13 cellular contexts compared by ENCODE assay signal in genomic region chr2:73993799-73994543, GRCh38. TPM values are rescaled to one million over a fixed set of nuclear protein-coding genes. Genes with fewer than 3 reads are reported as not detected.
DNase-seq lines count a peak whose midpoint lies in the region; ATAC-seq lines count a peak whose summit lies in the region.
"Had no signal": no experiment of that assay in that cellular context is flagged by ENCODE, and none has a peak within 500 bp of the region (broad histone marks: within the 10 kb centered on the region; RNA-seq: fewer than 3 reads in every experiment).

No MANE protein-coding gene starts in this region.

- H3K36me3 Mint-ChIP-seq in activated T-cell treated with anti-CD3 and anti-CD28 coated beads, Interleukin-2, amount 50 U/mL, for 4 hours (ENCODE audit: insufficient read depth), result peaks cover 41% of the 10 kb centered on the region
- H3K36me3 Mint-ChIP-seq in IgD-negative memory B cell, result peaks cover 11% of the 10 kb centered on the region
- no peaks in the 10 kb centered on the region for H3K36me3 Mint-ChIP-seq in effector memory CD8-positive, alpha-beta T cell (ENCODE audit: insufficient read depth)
- H3K36me3 Mint-ChIP-seq in stimulated activated effector memory CD8-positive, alpha-beta T cell treated with anti-CD3 and anti-CD28 coated beads, Interleukin-12 subunit alpha, Interleukin-12 subunit beta, amount 100 ng/mL, for 72 hours, result peaks cover 40% of the 10 kb centered on the region

- peak overlapping the region; percentile 22 for H3K4me3 Mint-ChIP-seq in activated T-cell treated with anti-CD3 and anti-CD28 coated beads, Interleukin-2, amount 50 U/mL, for 4 hours
- H3K4me3 Mint-ChIP-seq in IgD-negative memory B cell, result peak overlapping the region in 1 of 4 donors; percentile 5
- no peak overlapping the region for H3K4me3 Mint-ChIP-seq in effector memory CD8-positive, alpha-beta T cell
- H3K4me3 Mint-ChIP-seq in stimulated activated effector memory CD8-positive, alpha-beta T cell treated with anti-CD3 and anti-CD28 coated beads, Interleukin-12 subunit alpha, Interleukin-12 subunit beta, amount 100 ng/mL, for 72 hours, result peak overlapping the region; percentile 4

- no peaks in the 10 kb centered on the region for H3K27me3 Mint-ChIP-seq in activated T-cell treated with anti-CD3 and anti-CD28 coated beads, Interleukin-2, amount 50 U/mL, for 4 hours (ENCODE audit: low read depth)
- no peaks in the 10 kb centered on the region for H3K27me3 Mint-ChIP-seq in IgD-negative memory B cell
- no peaks in the 10 kb centered on the region for H3K27me3 Mint-ChIP-seq in effector memory CD8-positive, alpha-beta T cell

- peak; percentile 27 to 32 for ATAC-seq in activated T-cell treated with anti-CD3 and anti-CD28 coated beads, Interleukin-2, amount 50 U/mL, for 4 hours
- no peak for ATAC-seq in effector memory CD8-positive, alpha-beta T cell (replicated peaks)
- ATAC-seq in stimulated activated effector memory CD8-positive, alpha-beta T cell treated with anti-CD3 and anti-CD28 coated beads, Interleukin-12 subunit alpha, Interleukin-12 subunit beta, amount 100 ng/mL, for 72 hours, result peak; percentile 67
- ATAC-seq in GM21786 (IDR thresholded peaks at IDR 0.05; ENCODE audit: unreplicated experiment), result no peak

- peak overlapping the region in 2 of 3 donors; percentile 11 to 64 for H3K27ac Mint-ChIP-seq in IgD-negative memory B cell
- peak overlapping the region; percentile 13 to 80 for H3K27ac Mint-ChIP-seq in effector memory CD8-positive, alpha-beta T cell
- H3K27ac Mint-ChIP-seq in stimulated activated effector memory CD8-positive, alpha-beta T cell treated with anti-CD3 and anti-CD28 coated beads, Interleukin-12 subunit alpha, Interleukin-12 subunit beta, amount 100 ng/mL, for 72 hours, result no peak overlapping the region

- peaks cover 78% of the 10 kb centered on the region for H3K4me1 Mint-ChIP-seq in activated T-cell treated with anti-CD3 and anti-CD28 coated beads, Interleukin-2, amount 50 U/mL, for 4 hours (ENCODE audit: low read depth)
- H3K4me1 Mint-ChIP-seq in IgD-negative memory B cell, result peaks cover 44 to 53% (median 47%) of the 10 kb centered on the region in 3 donors
- peaks cover 45 to 60% of the 10 kb centered on the region in 2 donors for H3K4me1 Mint-ChIP-seq in effector memory CD8-positive, alpha-beta T cell (ENCODE audit: low read depth in 2 of 2)
- peaks cover 70% of the 10 kb centered on the region for H3K4me1 Mint-ChIP-seq in stimulated activated effector memory CD8-positive, alpha-beta T cell treated with anti-CD3 and anti-CD28 coated beads, Interleukin-12 subunit alpha, Interleukin-12 subunit beta, amount 100 ng/mL, for 72 hours

- peaks cover 5% of the 10 kb centered on the region for H3K9me3 Mint-ChIP-seq in activated T-cell treated with anti-CD3 and anti-CD28 coated beads, Interleukin-2, amount 50 U/mL, for 4 hours
- peaks cover 0 to 2% (median 0%) of the 10 kb centered on the region in 3 donors for H3K9me3 Mint-ChIP-seq in IgD-negative memory B cell
- no peaks in the 10 kb centered on the region for H3K9me3 Mint-ChIP-seq in effector memory CD8-positive, alpha-beta T cell
- peaks cover 5% of the 10 kb centered on the region for H3K9me3 Mint-ChIP-seq in stimulated activated effector memory CD8-positive, alpha-beta T cell treated with anti-CD3 and anti-CD28 coated beads, Interleukin-12 subunit alpha, Interleukin-12 subunit beta, amount 100 ng/mL, for 72 hours

- DNase-seq in activated T-cell treated with anti-CD3 and anti-CD28 coated beads, Interleukin-2, amount 50 U/mL, for 4 hours, result peak; percentile 37
- DNase-seq in activated T-cell treated with anti-CD3 and anti-CD28 coated beads, Interleukin-2, amount 50 U/mL, for 1 hour, result no peak
- no peak for DNase-seq in effector memory CD8-positive, alpha-beta T cell
- no peak for DNase-seq in stimulated activated effector memory CD8-positive, alpha-beta T cell treated with anti-CD3 and anti-CD28 coated beads, Interleukin-12 subunit alpha, Interleukin-12 subunit beta, amount 100 ng/mL, for 72 hours (ENCODE audit: low spot score in 2 of 2)
- no peak for DNase-seq in NCI-H2227 treated with DMSO at 0.1 percent for 48 hours (lab: John Stamatoyannopoulos, UW)
- no peak for DNase-seq in kidney glomerular epithelial cell (lab: John Stamatoyannopoulos, UW)
- DNase-seq: DMS79 treated with DMSO at 0.1 percent for 48 hours, NCI-H187, NCI-H748 treated with DMSO at 0.1 percent for 48 hours, nucleus accumbens, SHP77 had no signal

RNA-seq across cellular contexts. Expression of gene TET3, which starts 9.3 kb away (rescaled TPM):
- total RNA-seq in activated T-cell treated with anti-CD3 and anti-CD28 coated beads, Interleukin-2, amount 50 U/mL, for 4 hours, result 10 to 100 TPM; 30.8 to 34.0 (median 31.7) TPM
- polyA plus RNA-seq in IgD-negative memory B cell, result 0.46 TPM

Comparison
In these comparisons a context has a peak if more than half of its experiments do, and no peak if none do; other contexts are left out.
1. ATAC-seq: peak in activated T-cell treated with anti-CD3 and anti-CD28 coated beads, Interleukin-2, amount 50 U/mL, for 4 hours (2 of 2) and stimulated activated effector memory CD8-positive, alpha-beta T cell treated with anti-CD3 and anti-CD28 coated beads, Interleukin-12 subunit alpha, Interleukin-12 subunit beta, amount 100 ng/mL, for 72 hours (single experiment); none in effector memory CD8-positive, alpha-beta T cell (single experiment) and GM21786 (single experiment).
2. H3K4me3 Mint-ChIP-seq: peak in activated T-cell treated with anti-CD3 and anti-CD28 coated beads, Interleukin-2, amount 50 U/mL, for 4 hours (single experiment) and stimulated activated effector memory CD8-positive, alpha-beta T cell treated with anti-CD3 and anti-CD28 coated beads, Interleukin-12 subunit alpha, Interleukin-12 subunit beta, amount 100 ng/mL, for 72 hours (single experiment); none in effector memory CD8-positive, alpha-beta T cell (0 of 2).